ENCODE assay signal across 8 cellular contexts in the genomic region with DNA sequence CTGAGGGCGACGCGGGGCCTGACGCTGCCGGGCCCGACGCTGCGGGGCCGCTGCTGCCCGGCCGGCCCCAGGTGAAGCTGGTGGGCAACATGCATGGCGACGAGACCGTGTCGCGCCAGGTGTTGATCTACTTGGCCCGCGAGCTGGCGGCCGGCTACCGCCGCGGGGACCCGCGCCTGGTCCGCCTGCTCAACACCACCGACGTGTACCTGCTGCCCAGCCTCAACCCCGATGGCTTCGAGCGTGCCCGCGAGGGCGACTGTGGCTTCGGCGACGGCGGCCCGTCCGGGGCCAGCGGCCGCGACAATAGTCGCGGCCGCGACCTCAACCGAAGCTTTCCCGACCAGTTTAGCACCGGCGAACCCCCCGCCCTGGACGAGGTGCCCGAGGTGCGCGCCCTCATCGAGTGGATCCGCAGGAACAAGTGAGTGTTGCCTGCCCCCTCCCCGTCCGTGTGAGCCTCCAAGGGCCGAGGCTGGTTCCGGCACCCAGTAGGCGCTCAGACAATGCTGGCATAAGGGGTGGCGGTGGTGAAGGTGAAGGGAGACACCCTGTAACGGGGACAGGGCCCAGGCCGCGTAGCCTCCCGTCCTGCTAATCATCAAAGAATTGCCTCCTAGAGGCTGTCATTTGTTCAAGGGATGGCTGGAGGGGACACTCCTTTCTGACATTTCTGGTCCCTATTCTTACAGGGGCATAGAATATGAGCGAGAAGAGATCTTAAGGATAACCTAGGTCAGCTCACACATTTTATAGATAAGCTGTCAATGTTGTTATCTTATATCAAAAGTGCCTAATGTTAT. TPM values are rescaled to one million over a fixed set of nuclear protein-coding genes. Genes with fewer than 3 reads are reported as not detected.
DNase-seq lines count a peak whose midpoint lies in the region; ATAC-seq and TF ChIP-seq lines count a peak whose summit lies in the region.

No MANE protein-coding gene starts in this region.

- no peak overlapping the region for H3K27ac ChIP-seq in SU-DHL-6 (ENCODE audit: low read depth, low read length)

- ATAC-seq in GM18505 (IDR thresholded peaks at IDR 0.05; ENCODE audit: unreplicated experiment) (peak; percentile 16), HG02885 (IDR thresholded peaks at IDR 0.05; ENCODE audit: poor library complexity, unreplicated experiment) (peak; percentile 23)

- H4K20me1 ChIP-seq in SU-DHL-6 (ENCODE audit: low read depth, low read length) = no peaks in the 10 kb centered on the region

- CTCF ChIA-PET in MCF 10A (lab: Yijun Ruan, JAX) = interaction anchor here (0.5 to 1.8 kb wide), 9 partner anchors 14 to 99 kb away, joined by 3 to 6 read pairs (median 4); a partner anchor contains a TSS

- H3K9me2 ChIP-seq in SU-DHL-6 (replicated peaks; ENCODE audit: insufficient read depth, low read length) = no peaks in the 10 kb centered on the region

- no peaks in the 10 kb centered on the region for H3K9me3 Mint-ChIP-seq in MCF 10A (ENCODE audit: unreplicated experiment)

- no peaks in the 10 kb centered on the region for H3K27me3 Mint-ChIP-seq in MCF 10A (ENCODE audit: insufficient read depth, unreplicated experiment)

- intact Hi-C loops in MCF 10A (cut with micrococcal nuclease) = loop anchor here (2.0 to 5.0 kb wide), 2 partner anchors 39 to 98 kb away; a partner anchor contains a TSS

- no TSS peak for BruUV-seq in MCF 10A (replicated peaks; lab: Mats Ljungman, UMichigan)

- peak overlapping the region; percentile 99 for H2AFZ ChIP-seq in SU-DHL-6 (ENCODE audit: low read depth, low read length, severe bottlenecking)

- peak overlapping the region; percentile 75 for H3K9ac ChIP-seq in SU-DHL-6 (ENCODE audit: low read length)

- H3K4me3 ChIP-seq in SU-DHL-6 (ENCODE audit: insufficient read depth, low read length, poor library complexity, severe bottlenecking) = peak overlapping the region; percentile 82

- peaks cover 28% of the 10 kb centered on the region for H3K4me1 Mint-ChIP-seq in MCF 10A (ENCODE audit: insufficient read depth, unreplicated experiment)

- peak; percentile 27 for DNase-seq in MCF 10A (ENCODE audit: unreplicated experiment)
- DNase-seq in islet precursor cell = peak; percentile 74
- DNase-seq in stimulated activated CD4-positive, alpha-beta T cell treated with anti-CD3 and anti-CD28 coated beads, Interleukin-4, amount 100 ng/mL, for 24 hours = peak; percentile 23
- no peak for DNase-seq in SKM-1 (lab: John Stamatoyannopoulos, UW; ENCODE audit: unreplicated experiment)
- DNase-seq in 8988T = no peak

- no peak for TF ChIP-seq CTCF in SU-DHL-6 (IDR thresholded peaks at IDR 0.05; ENCODE audit: insufficient read depth, low read length, poor library complexity, severe bottlenecking)
- TF ChIP-seq CTCF in MCF 10A (IDR thresholded peaks at IDR 0.05; ENCODE audit: unreplicated experiment) = no peak

- peak overlapping the region; percentile 70 for H3K27ac Mint-ChIP-seq in MCF 10A (ENCODE audit: low read depth, unreplicated experiment)

- TF ChIP-seq POLR2A in GM18505 (IDR thresholded peaks at IDR 0.05; ENCODE audit: borderline replicate concordance, extremely low read depth, insufficient read depth, insufficient read length) = no peak

- no peaks in the 10 kb centered on the region for H3K79me2 ChIP-seq in SU-DHL-6 (ENCODE audit: insufficient read depth, low read length)

- peak overlapping the region; percentile 81 for H3K4me2 ChIP-seq in SU-DHL-6 (ENCODE audit: low read depth, low read length, poor library complexity, severe bottlenecking)

- H3K9me3 ChIP-seq in SU-DHL-6 (ENCODE audit: insufficient read depth, low read length) = no peaks in the 10 kb centered on the region

- H3K36me3 Mint-ChIP-seq in MCF 10A (ENCODE audit: insufficient read depth, unreplicated experiment) = no peaks in the 10 kb centered on the region

- peaks cover 9% of the 10 kb centered on the region; the same call in 1 of the 2 replicates for H3F3A ChIP-seq in SU-DHL-6 (ENCODE audit: insufficient read depth)

- POLR2A ChIA-PET in MCF 10A (lab: Yijun Ruan, JAX) = interaction anchor here (0.5 to 4.0 kb wide), 9 partner anchors 9 to 223 kb away, joined by 3 to 24 read pairs (median 8); a partner anchor contains a TSS

- H3K36me3 ChIP-seq in SU-DHL-6 (ENCODE audit: low read length) = no peaks in the 10 kb centered on the region

- H3K27me3 ChIP-seq in SU-DHL-6 (ENCODE audit: low read length) = no peaks in the 10 kb centered on the region

- peak overlapping the region; percentile 70 for H3K4me3 Mint-ChIP-seq in MCF 10A (ENCODE audit: unreplicated experiment)

RNA-seq across cellular contexts. Expression of a gene that starts 0.8 kb away (rescaled TPM):
- 47.9 and 67.4 TPM in 2 replicates for total RNA-seq in MCF 10A (2022)

RNA-seq across cellular contexts. Expression of a gene that starts 45.6 kb away (rescaled TPM):
- not detected in 2 replicates for total RNA-seq in MCF 10A (2022)

Comparison
In these comparisons a context has a peak if more than half of its experiments do, and no peak if none do; other contexts are left out.
1. DNase-seq: peak in MCF 10A (single experiment), islet precursor cell (single experiment) and stimulated activated CD4-positive, alpha-beta T cell treated with anti-CD3 and anti-CD28 coated beads, Interleukin-4, amount 100 ng/mL, for 24 hours (single experiment); none in SKM-1 (single experiment) and 8988T (single experiment).